In the genomic region with DNA sequence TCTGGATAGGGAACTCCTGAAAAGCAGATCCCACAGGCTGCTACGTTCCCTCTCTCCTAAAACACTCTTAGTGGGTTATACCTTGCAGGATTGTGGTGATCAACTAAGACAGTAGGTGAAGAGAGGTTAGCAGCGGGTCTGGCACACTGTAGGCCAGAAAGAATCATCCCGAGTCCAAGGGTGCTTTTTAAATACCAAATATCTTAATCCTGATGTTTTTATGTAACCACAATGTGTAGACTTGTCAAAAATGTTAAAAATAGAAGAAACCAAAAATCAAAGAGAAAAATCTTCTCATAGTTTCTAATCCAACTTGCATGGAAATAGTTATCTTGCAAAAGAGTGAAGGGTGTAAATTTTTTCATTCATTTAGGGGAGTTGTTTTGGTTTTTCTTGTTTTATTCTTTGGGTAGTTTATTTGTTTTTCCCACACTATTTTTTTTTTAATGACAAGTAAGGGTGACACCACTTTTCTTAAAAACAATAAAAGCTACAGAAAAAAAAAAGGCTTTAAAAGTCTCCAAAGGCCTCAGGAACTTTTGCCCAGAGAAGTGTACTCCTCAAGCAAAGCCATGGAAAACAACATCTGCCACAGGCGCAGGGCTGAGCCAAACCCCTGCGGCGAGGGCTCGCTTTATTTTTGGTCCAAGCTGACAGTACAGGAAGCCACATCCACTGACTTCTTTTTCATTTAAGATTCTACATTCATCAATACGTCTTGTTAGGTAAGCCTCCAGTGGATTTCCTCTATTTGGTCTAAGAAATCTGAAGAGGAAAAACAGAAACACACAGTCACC, we compare ENCODE assay signal across 19 cellular contexts. TPM values are rescaled to one million over a fixed set of nuclear protein-coding genes. Genes with fewer than 3 reads are reported as not detected.
DNase-seq lines count a peak whose midpoint lies in the region; ATAC-seq and TF ChIP-seq lines count a peak whose summit lies in the region.
"Had no signal": no experiment of that assay in that cellular context is flagged by ENCODE, and none has a peak within 500 bp of the region (broad histone marks: within the 10 kb centered on the region; RNA-seq: fewer than 3 reads in every experiment).

No MANE protein-coding gene starts in this region.

- intact Hi-C loops in upper lobe of right lung (cut with DNase I), result loop anchor here (10.0 kb wide), 1 partner anchor 57 kb away; no protein-coding TSS in a partner anchor

- H3K27ac Mint-ChIP-seq in T-cell, result no peak overlapping the region
- H3K27ac Mint-ChIP-seq in activated naive CD4-positive, alpha-beta T cell treated with anti-CD3 and anti-CD28 coated beads, Interleukin-2, amount 10 ng/mL, durations not matched to agents 7 days and 5 days, result no peak overlapping the region
- H3K27ac Mint-ChIP-seq: CD8-positive, alpha-beta T cell; stimulated activated naive CD8-positive, alpha-beta T cell treated with anti-CD3 and anti-CD28 coated beads, Interleukin-15, amount 100 ng/mL, for 72 hours had no signal

- no peaks in the 10 kb centered on the region for H3K27me3 ChIP-seq in upper lobe of right lung

- H3K4me1 Mint-ChIP-seq in T-cell, result no peaks in the 10 kb centered on the region
- peaks cover 13% of the 10 kb centered on the region for H3K4me1 Mint-ChIP-seq in activated naive CD4-positive, alpha-beta T cell treated with anti-CD3 and anti-CD28 coated beads, Interleukin-2, amount 10 ng/mL, durations not matched to agents 7 days and 5 days
- H3K4me1 Mint-ChIP-seq: stimulated activated naive CD8-positive, alpha-beta T cell treated with anti-CD3 and anti-CD28 coated beads, Interleukin-15, amount 100 ng/mL, for 72 hours had no signal

- H3K4me3 ChIP-seq in astrocyte of the spinal cord (ENCODE audit: low read depth, low read length) (no peak overlapping the region), upper lobe of right lung (no peak overlapping the region)

- H3K4me1 ChIP-seq in upper lobe of right lung, result peaks cover 32% of the 10 kb centered on the region

- peak overlapping the region; percentile 34 for H3K27ac ChIP-seq in upper lobe of right lung

- peaks cover 0 to under 1% (median 0%) of the 10 kb centered on the region in 3 donors for H3K9me3 Mint-ChIP-seq in T-cell
- no peaks in the 10 kb centered on the region for H3K9me3 Mint-ChIP-seq in activated naive CD4-positive, alpha-beta T cell treated with anti-CD3 and anti-CD28 coated beads, Interleukin-2, amount 10 ng/mL, durations not matched to agents 7 days and 5 days
- H3K9me3 Mint-ChIP-seq: CD8-positive, alpha-beta T cell had no signal

- H3K4me3 Mint-ChIP-seq in T-cell, result no peak overlapping the region
- no peak overlapping the region for H3K4me3 Mint-ChIP-seq in activated naive CD4-positive, alpha-beta T cell treated with anti-CD3 and anti-CD28 coated beads, Interleukin-2, amount 10 ng/mL, durations not matched to agents 7 days and 5 days
- H3K4me3 Mint-ChIP-seq: CD8-positive, alpha-beta T cell; stimulated activated naive CD8-positive, alpha-beta T cell treated with anti-CD3 and anti-CD28 coated beads, Interleukin-15, amount 100 ng/mL, for 72 hours had no signal

- ATAC-seq in upper lobe of right lung, result no peak
- no peak for ATAC-seq in T-cell (replicated peaks in 1 of 4)
- ATAC-seq: CD8-positive, alpha-beta T cell; stimulated activated naive CD8-positive, alpha-beta T cell treated with anti-CD3 and anti-CD28 coated beads, Interleukin-15, amount 100 ng/mL, for 72 hours had no signal

- no peaks in the 10 kb centered on the region for H3K9me3 ChIP-seq in upper lobe of right lung

- CTCF ChIA-PET in T-cell (lab: Charles Lee), result no interaction called here
- CTCF ChIA-PET in activated naive CD4-positive, alpha-beta T cell treated with anti-CD3 and anti-CD28 coated beads, Interleukin-2, amount 10 ng/mL, durations not matched to agents 7 days and 5 days (lab: Charles Lee), result no interaction called here

- H3K36me3 ChIP-seq in upper lobe of right lung, result no peaks in the 10 kb centered on the region

- in situ Hi-C loops in astrocyte of the spinal cord (cut with HindIII; ENCODE audit: low sequenced_read_pairs), result no loop called here

- DNase-seq in NCI-H1694 treated with DMSO at 0.1 percent for 48 hours (lab: John Stamatoyannopoulos, UW), result peak; percentile 35
- DNase-seq in astrocyte of the spinal cord (ENCODE audit: low read depth, low spot score), result peak; percentile 71
- DNase-seq in medulla oblongata (ENCODE audit: extremely low spot score), result peak; percentile 59
- no peak for DNase-seq in upper lobe of right lung
- DNase-seq in T-cell, result no peak
- no peak for DNase-seq in activated naive CD4-positive, alpha-beta T cell treated with anti-CD3 and anti-CD28 coated beads, Interleukin-2, amount 10 ng/mL, durations not matched to agents 7 days and 5 days
- DNase-seq in NCI-H526 (lab: John Stamatoyannopoulos, UW), result no peak
- DNase-seq: activated CD4-positive, CD25-positive, alpha-beta regulatory T cell treated with anti-CD3 and anti-CD28 coated beads, Interleukin-2, amount 50 U/mL, for 72 hours; activated T-cell treated with anti-CD3 and anti-CD28 coated beads, Interleukin-2, amount 50 U/mL, for 1 hour; amygdala; CD8-positive, alpha-beta T cell; effector memory CD4-positive, alpha-beta T cell; GDM1; glutamatergic neuron; Kasumi-1; NCI-H2081 treated with DMSO at 0.1 percent for 48 hours; stimulated activated naive CD8-positive, alpha-beta T cell treated with anti-CD3 and anti-CD28 coated beads, Interleukin-15, amount 100 ng/mL, for 72 hours had no signal

- TF ChIP-seq CTCF in astrocyte of the spinal cord (IDR thresholded peaks at IDR 0.05; ENCODE audit: low read depth, low read length) (no peak), upper lobe of right lung (IDR thresholded peaks at IDR 0.05) (no peak)

- POLR2A ChIA-PET in T-cell (lab: Charles Lee), result no interaction called here

- H3K36me3 Mint-ChIP-seq in T-cell, result peaks cover 5% of the 10 kb centered on the region
- no peaks in the 10 kb centered on the region for H3K36me3 Mint-ChIP-seq in activated naive CD4-positive, alpha-beta T cell treated with anti-CD3 and anti-CD28 coated beads, Interleukin-2, amount 10 ng/mL, durations not matched to agents 7 days and 5 days
- H3K36me3 Mint-ChIP-seq: CD8-positive, alpha-beta T cell had no signal

- no peaks in the 10 kb centered on the region for H3K27me3 Mint-ChIP-seq in T-cell
- no peaks in the 10 kb centered on the region for H3K27me3 Mint-ChIP-seq in activated naive CD4-positive, alpha-beta T cell treated with anti-CD3 and anti-CD28 coated beads, Interleukin-2, amount 10 ng/mL, durations not matched to agents 7 days and 5 days
- H3K27me3 Mint-ChIP-seq: stimulated activated naive CD8-positive, alpha-beta T cell treated with anti-CD3 and anti-CD28 coated beads, Interleukin-15, amount 100 ng/mL, for 72 hours had no signal

RNA-seq across cellular contexts. Expression of a gene that starts 52.1 kb away (rescaled TPM):
- total RNA-seq in upper lobe of right lung (not detected), T-cell (not detected)
- total RNA-seq: CD8-positive, alpha-beta T cell; H1; kidney epithelial cell had no signal

RNA-seq across cellular contexts. Expression of a gene that starts 57.6 kb away (rescaled TPM):
- total RNA-seq in upper lobe of right lung, result 17.8 TPM
- under 1 TPM; 0.40 to 0.72 (median 0.56) TPM for total RNA-seq in T-cell

Comparison
In these comparisons a context has a peak if more than half of its experiments do, and no peak if none do; other contexts are left out.
1. DNase-seq: peak in NCI-H1694 treated with DMSO at 0.1 percent for 48 hours (single experiment), astrocyte of the spinal cord (single experiment) and medulla oblongata (single experiment); none in upper lobe of right lung (single experiment), T-cell (0 of 34), activated naive CD4-positive, alpha-beta T cell treated with anti-CD3 and anti-CD28 coated beads, Interleukin-2, amount 10 ng/mL, durations not matched to agents 7 days and 5 days (single experiment) and NCI-H526 (0 of 2).
2. RNA of a gene that starts 57.6 kb away (total RNA-seq): 17.8 TPM in upper lobe of right lung (single experiment); 0.40 to 0.72 TPM in T-cell; every median in the first group is over 10 times any median in the second.